ENCODE assay signal across 12 cellular contexts in genomic region chr22:28921585-28921879, GRCh38.
"Had no signal": no experiment of that assay in that cellular context is flagged by ENCODE, and none has a peak within 500 bp of the region (broad histone marks: within the 10 kb centered on the region; RNA-seq: fewer than 3 reads in every experiment).

No MANE protein-coding gene starts in this region.

- H3K4me3 ChIP-seq: suprapubic skin, upper lobe of right lung had no signal

- DNase-seq: activated CD4-positive, alpha-beta T cell treated with anti-CD3 and anti-CD28 coated beads, Interleukin-2, amount 10 ng/mL, durations not matched to agents 7 days and 5 days; activated CD8-positive, alpha-beta memory T cell treated with anti-CD3 and anti-CD28 coated beads for 24 hours; activated naive CD4-positive, alpha-beta T cell; activated naive CD8-positive, alpha-beta T cell treated with anti-CD3 and anti-CD28 coated beads, Interleukin-2, amount 50 U/mL, for 24 hours; hypothalamus; mesendoderm; stimulated activated naive CD8-positive, alpha-beta T cell treated with anti-CD3 and anti-CD28 coated beads, Interleukin-15, Interleukin-2, amounts not matched to agents 100 U/mL and 50 U/mL, for 24 hours; upper lobe of right lung had no signal

- H3K9me3 Mint-ChIP-seq: activated CD4-positive, alpha-beta T cell treated with anti-CD3 and anti-CD28 coated beads, Interleukin-2, amount 10 ng/mL, durations not matched to agents 7 days and 5 days; activated naive CD8-positive, alpha-beta T cell treated with anti-CD3 and anti-CD28 coated beads, Interleukin-2, amount 50 U/mL, for 24 hours; natural killer cell treated with Interleukin-12 subunit alpha and Interleukin-12 subunit beta and Interleukin-15 and Interleukin-18, amount 100 ng/mL, for 72 hours had no signal

- H3K4me1 Mint-ChIP-seq: activated CD4-positive, alpha-beta T cell treated with anti-CD3 and anti-CD28 coated beads, Interleukin-2, amount 10 ng/mL, durations not matched to agents 7 days and 5 days had no signal

- ATAC-seq: esophagus mucosa; natural killer cell treated with Interleukin-12 subunit alpha and Interleukin-12 subunit beta and Interleukin-15 and Interleukin-18, amount 100 ng/mL, for 72 hours; sciatic nerve; upper lobe of right lung had no signal

- H3K9me3 ChIP-seq: suprapubic skin, upper lobe of right lung had no signal

- H3K36me3 Mint-ChIP-seq: natural killer cell treated with Interleukin-12 subunit alpha and Interleukin-12 subunit beta and Interleukin-15 and Interleukin-18, amount 100 ng/mL, for 72 hours had no signal

- H3K4me3 Mint-ChIP-seq: activated CD4-positive, alpha-beta T cell treated with anti-CD3 and anti-CD28 coated beads, Interleukin-2, amount 10 ng/mL, durations not matched to agents 7 days and 5 days; activated naive CD8-positive, alpha-beta T cell treated with anti-CD3 and anti-CD28 coated beads, Interleukin-2, amount 50 U/mL, for 24 hours; natural killer cell treated with Interleukin-12 subunit alpha and Interleukin-12 subunit beta and Interleukin-15 and Interleukin-18, amount 100 ng/mL, for 72 hours had no signal

- H3K27ac Mint-ChIP-seq: activated CD4-positive, alpha-beta T cell treated with anti-CD3 and anti-CD28 coated beads, Interleukin-2, amount 10 ng/mL, durations not matched to agents 7 days and 5 days; activated naive CD8-positive, alpha-beta T cell treated with anti-CD3 and anti-CD28 coated beads, Interleukin-2, amount 50 U/mL, for 24 hours; natural killer cell treated with Interleukin-12 subunit alpha and Interleukin-12 subunit beta and Interleukin-15 and Interleukin-18, amount 100 ng/mL, for 72 hours had no signal

- H3K27me3 ChIP-seq: suprapubic skin, upper lobe of right lung had no signal

- H3K27ac ChIP-seq: suprapubic skin, upper lobe of right lung had no signal

- H3K36me3 ChIP-seq: suprapubic skin, upper lobe of right lung had no signal
